Comparison of ENCODE assay signal across 1 cellular context in the genomic region with DNA sequence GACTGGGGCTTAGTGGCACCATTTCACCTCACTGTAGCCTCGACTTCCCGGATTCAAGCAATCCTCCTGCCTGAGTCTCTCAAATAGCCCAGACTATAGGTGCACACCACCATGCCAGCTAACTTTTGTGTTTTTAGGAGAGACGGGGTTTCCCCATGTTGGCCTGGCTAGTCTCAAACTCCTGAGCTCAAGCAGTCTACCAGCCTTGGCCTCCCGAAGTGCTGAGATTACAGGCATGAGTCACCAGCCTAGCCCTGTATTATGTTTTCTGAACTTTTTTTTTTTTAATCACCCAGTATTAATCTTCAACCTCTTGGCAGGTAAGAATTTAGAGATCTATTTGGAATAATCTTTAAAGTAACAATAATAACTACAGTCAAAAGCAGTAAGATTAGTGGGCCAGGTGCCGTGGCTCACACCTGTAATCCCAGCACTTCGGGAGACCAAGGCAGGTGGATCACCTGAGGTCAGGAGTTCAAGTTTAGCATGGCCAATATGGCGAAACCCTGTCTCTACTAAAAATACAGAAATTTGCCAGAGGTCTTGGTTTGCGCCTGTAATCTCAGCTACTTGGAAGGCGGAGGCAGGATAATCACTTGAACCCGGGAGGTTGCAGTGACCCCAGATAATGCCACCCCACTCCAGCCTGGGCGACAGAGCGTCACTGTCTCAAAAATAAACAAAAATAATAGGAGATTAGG.
TF ChIP-seq lines count a peak whose summit lies in the region.

No MANE protein-coding gene starts in this region.

TF ChIP-seq in endothelial cell of umbilical vein, 7 proteins besides CTCF, POLR2A, EP300 and RAD21:
- TF ChIP-seq GATA2 (IDR thresholded peaks at IDR 0.05; ENCODE audit: insufficient read depth, insufficient read length, low read depth, low read length) (no peak), EZH2 (IDR thresholded peaks at IDR 0.05; ENCODE audit: borderline replicate concordance, low read depth, low read length, severe bottlenecking) (no peak), JUN (IDR thresholded peaks at IDR 0.05; ENCODE audit: borderline replicate concordance, insufficient read depth, insufficient read length, low read depth) (no peak), MYC (IDR thresholded peaks at IDR 0.05; ENCODE audit: low read depth, low read length) (no peak), FOS (IDR thresholded peaks at IDR 0.05; ENCODE audit: borderline replicate concordance, insufficient read depth, low read length) (no peak)
- TF ChIP-seq, protein P1, sequence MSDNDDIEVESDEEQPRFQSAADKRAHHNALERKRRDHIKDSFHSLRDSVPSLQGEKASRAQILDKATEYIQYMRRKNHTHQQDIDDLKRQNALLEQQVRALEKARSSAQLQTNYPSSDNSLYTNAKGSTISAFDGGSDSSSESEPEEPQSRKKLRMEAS (IDR thresholded peaks at IDR 0.05; ENCODE audit: insufficient read depth, insufficient read length): no peak
